ENCODE assay signal across 21 cellular contexts in genomic region chr16:10332301-10332700, GRCh38. TPM values are rescaled to one million over a fixed set of nuclear protein-coding genes. Genes with fewer than 3 reads are reported as not detected.
DNase-seq lines count a peak whose midpoint lies in the region; ATAC-seq and TF ChIP-seq lines count a peak whose summit lies in the region.
"Had no signal": no experiment of that assay in that cellular context is flagged by ENCODE, and none has a peak within 500 bp of the region (broad histone marks: within the 10 kb centered on the region; RNA-seq: fewer than 3 reads in every experiment).

No MANE protein-coding gene starts in this region.

- H3K9me3 Mint-ChIP-seq in activated naive CD8-positive, alpha-beta T cell (ENCODE audit: low read depth): peaks cover 3% of the 10 kb centered on the region
- H3K9me3 Mint-ChIP-seq in activated naive CD8-positive, alpha-beta T cell treated with anti-CD3 and anti-CD28 coated beads for 36 hours: peaks cover 9% of the 10 kb centered on the region
- H3K9me3 Mint-ChIP-seq in activated B cell treated with CpG ODN at 0.5 μM for 24 hours: no peaks in the 10 kb centered on the region
- H3K9me3 Mint-ChIP-seq in stimulated activated effector memory CD8-positive, alpha-beta T cell treated with anti-CD3 and anti-CD28 coated beads, Interleukin-12 subunit alpha, Interleukin-12 subunit beta, amount 100 ng/mL, for 72 hours: peaks cover 4% of the 10 kb centered on the region
- H3K9me3 Mint-ChIP-seq: type B pancreatic cell had no signal

- intact Hi-C loops in activated B cell treated with CpG ODN at 0.5 μM for 24 hours (cut with micrococcal nuclease) (no loop called here), right cardiac atrium (cut with DNase I) (no loop called here), thyroid gland (cut with DNase I) (no loop called here)

- H3K27ac ChIP-seq in right cardiac atrium (ENCODE audit: low read length): no peak overlapping the region
- H3K27ac ChIP-seq in thyroid gland: no peak overlapping the region
- H3K27ac ChIP-seq: brain microvascular endothelial cell, C4-2B had no signal

- no peaks in the 10 kb centered on the region for H3K27me3 ChIP-seq in right cardiac atrium (ENCODE audit: control insufficient read depth, insufficient read depth)
- H3K27me3 ChIP-seq in HAP-1 (ENCODE audit: low read depth): no peaks in the 10 kb centered on the region
- no peaks in the 10 kb centered on the region for H3K27me3 ChIP-seq in thyroid gland
- H3K27me3 ChIP-seq: brain microvascular endothelial cell had no signal

- no peak overlapping the region for H3K4me3 Mint-ChIP-seq in activated naive CD8-positive, alpha-beta T cell
- H3K4me3 Mint-ChIP-seq in activated naive CD8-positive, alpha-beta T cell treated with anti-CD3 and anti-CD28 coated beads for 36 hours: no peak overlapping the region
- no peak overlapping the region for H3K4me3 Mint-ChIP-seq in activated B cell treated with CpG ODN at 0.5 μM for 24 hours
- H3K4me3 Mint-ChIP-seq in stimulated activated effector memory CD8-positive, alpha-beta T cell treated with anti-CD3 and anti-CD28 coated beads, Interleukin-12 subunit alpha, Interleukin-12 subunit beta, amount 100 ng/mL, for 72 hours: peak overlapping the region; percentile 29
- H3K4me3 Mint-ChIP-seq: activated naive CD4-positive, alpha-beta T cell treated with anti-CD3 and anti-CD28 coated beads for 36 hours; stimulated activated naive B cell treated with anti-CD40 and anti-IgM and Interleukin-4, amounts not matched to agents 10 μg/mL and 1 μg/mL and 100 μg/mL, for 72 hours; type B pancreatic cell had no signal

- DNase-seq in activated naive CD8-positive, alpha-beta T cell treated with anti-CD3 and anti-CD28 coated beads for 36 hours: no peak
- DNase-seq in activated B cell treated with CpG ODN at 0.5 μM for 24 hours (no peak), right cardiac atrium (no peak), HAP-1 (ENCODE audit: low spot score in 2 of 2) (no peak), thyroid gland (no peak), occipital lobe (lab: John Stamatoyannopoulos, UW) (no peak)
- no peak for DNase-seq in stimulated activated effector memory CD8-positive, alpha-beta T cell treated with anti-CD3 and anti-CD28 coated beads, Interleukin-12 subunit alpha, Interleukin-12 subunit beta, amount 100 ng/mL, for 72 hours (ENCODE audit: low spot score in 2 of 2)
- DNase-seq: 8988T; activated CD4-positive, alpha-beta T cell treated with anti-CD3 and anti-CD28 coated beads for 48 hours; activated naive CD4-positive, alpha-beta T cell treated with anti-CD3 and anti-CD28 coated beads for 36 hours; brain microvascular endothelial cell; head of caudate nucleus; Kasumi-1; NCI-H1436 treated with DMSO at 0.1 percent for 48 hours; SHP77; small intestine; stimulated activated naive B cell treated with anti-CD40 and anti-IgM and Interleukin-4, amounts not matched to agents 10 μg/mL and 1 μg/mL and 100 μg/mL, for 72 hours; T1000 had no signal

- no peak for TF ChIP-seq POLR2A in thyroid gland (IDR thresholded peaks at IDR 0.05)

- H3K36me3 ChIP-seq in HAP-1 (replicated peaks) (no peaks in the 10 kb centered on the region), thyroid gland (no peaks in the 10 kb centered on the region)
- H3K36me3 ChIP-seq: brain microvascular endothelial cell had no signal

- TF ChIP-seq CTCF in activated B cell treated with CpG ODN at 0.5 μM for 24 hours (IDR thresholded peaks at IDR 0.05): no peak
- TF ChIP-seq CTCF in thyroid gland (IDR thresholded peaks at IDR 0.05): no peak

- POLR2A ChIA-PET in activated B cell treated with CpG ODN at 0.5 μM for 24 hours (lab: Charles Lee): no interaction called here

- H3K27me3 Mint-ChIP-seq in activated naive CD8-positive, alpha-beta T cell: no peaks in the 10 kb centered on the region
- no peaks in the 10 kb centered on the region for H3K27me3 Mint-ChIP-seq in activated naive CD8-positive, alpha-beta T cell treated with anti-CD3 and anti-CD28 coated beads for 36 hours
- H3K27me3 Mint-ChIP-seq in activated B cell treated with CpG ODN at 0.5 μM for 24 hours: no peaks in the 10 kb centered on the region
- H3K27me3 Mint-ChIP-seq: stimulated activated naive B cell treated with anti-CD40 and anti-IgM and Interleukin-4, amounts not matched to agents 10 μg/mL and 1 μg/mL and 100 μg/mL, for 72 hours; type B pancreatic cell had no signal

- CTCF ChIA-PET in activated B cell treated with CpG ODN at 0.5 μM for 24 hours (lab: Charles Lee): no interaction called here

- in situ Hi-C loops in HAP-1 (cut with MboI; ENCODE audit: low sequenced_read_pairs): no loop called here

- peaks cover 47% of the 10 kb centered on the region for H3K4me1 Mint-ChIP-seq in activated naive CD8-positive, alpha-beta T cell (ENCODE audit: low read depth)
- H3K4me1 Mint-ChIP-seq in activated naive CD8-positive, alpha-beta T cell treated with anti-CD3 and anti-CD28 coated beads for 36 hours: peaks cover 31% of the 10 kb centered on the region
- H3K4me1 Mint-ChIP-seq in activated B cell treated with CpG ODN at 0.5 μM for 24 hours: peaks cover 40% of the 10 kb centered on the region
- H3K4me1 Mint-ChIP-seq in stimulated activated effector memory CD8-positive, alpha-beta T cell treated with anti-CD3 and anti-CD28 coated beads, Interleukin-12 subunit alpha, Interleukin-12 subunit beta, amount 100 ng/mL, for 72 hours: peaks cover 42% of the 10 kb centered on the region

- peak overlapping the region; percentile 28 for H3K27ac Mint-ChIP-seq in activated naive CD8-positive, alpha-beta T cell
- H3K27ac Mint-ChIP-seq in activated naive CD8-positive, alpha-beta T cell treated with anti-CD3 and anti-CD28 coated beads for 36 hours: no peak overlapping the region
- peak overlapping the region; percentile 46 for H3K27ac Mint-ChIP-seq in activated B cell treated with CpG ODN at 0.5 μM for 24 hours
- peak overlapping the region; percentile 58 for H3K27ac Mint-ChIP-seq in stimulated activated effector memory CD8-positive, alpha-beta T cell treated with anti-CD3 and anti-CD28 coated beads, Interleukin-12 subunit alpha, Interleukin-12 subunit beta, amount 100 ng/mL, for 72 hours
- H3K27ac Mint-ChIP-seq: activated naive CD4-positive, alpha-beta T cell treated with anti-CD3 and anti-CD28 coated beads for 36 hours; type B pancreatic cell had no signal

- H3K9me3 ChIP-seq in right cardiac atrium (ENCODE audit: control insufficient read depth, low read length) (no peaks in the 10 kb centered on the region), HAP-1 (no peaks in the 10 kb centered on the region), thyroid gland (no peaks in the 10 kb centered on the region)

- H3K36me3 Mint-ChIP-seq in activated naive CD8-positive, alpha-beta T cell: peaks cover 10% of the 10 kb centered on the region
- H3K36me3 Mint-ChIP-seq in activated naive CD8-positive, alpha-beta T cell treated with anti-CD3 and anti-CD28 coated beads for 36 hours: peaks cover 16% of the 10 kb centered on the region
- peaks cover 4% of the 10 kb centered on the region for H3K36me3 Mint-ChIP-seq in activated B cell treated with CpG ODN at 0.5 μM for 24 hours (ENCODE audit: low read depth)
- no peaks in the 10 kb centered on the region for H3K36me3 Mint-ChIP-seq in stimulated activated effector memory CD8-positive, alpha-beta T cell treated with anti-CD3 and anti-CD28 coated beads, Interleukin-12 subunit alpha, Interleukin-12 subunit beta, amount 100 ng/mL, for 72 hours
- H3K36me3 Mint-ChIP-seq: type B pancreatic cell had no signal

- H3K4me1 ChIP-seq in right cardiac atrium (ENCODE audit: control insufficient read depth, insufficient read depth, low read length) (peaks cover 2% of the 10 kb centered on the region), HAP-1 (no peaks in the 10 kb centered on the region), thyroid gland (peaks cover 0 to 16% of the 10 kb centered on the region in 2 donors)

- ATAC-seq in activated B cell treated with CpG ODN at 0.5 μM for 24 hours (ENCODE audit: low read depth): no peak
- peak; percentile 13 to 71 for ATAC-seq in right cardiac atrium
- ATAC-seq in stimulated activated effector memory CD8-positive, alpha-beta T cell treated with anti-CD3 and anti-CD28 coated beads, Interleukin-12 subunit alpha, Interleukin-12 subunit beta, amount 100 ng/mL, for 72 hours: no peak
- ATAC-seq: stimulated activated naive B cell treated with anti-CD40 and anti-IgM and Interleukin-4, amounts not matched to agents 10 μg/mL and 1 μg/mL and 100 μg/mL, for 72 hours had no signal

- H3K4me3 ChIP-seq in right cardiac atrium (ENCODE audit: low read length) (no peak overlapping the region), HAP-1 (no peak overlapping the region), thyroid gland (replicated peaks in 1 of 3) (no peak overlapping the region)

RNA-seq across cellular contexts. Expression of gene ATF7IP2, which starts 53.6 kb away (rescaled TPM):
- total RNA-seq in activated naive CD8-positive, alpha-beta T cell treated with anti-CD3 and anti-CD28 coated beads for 36 hours: 10 to 100 TPM; 19.4 to 20.3 TPM
- total RNA-seq in activated B cell treated with CpG ODN at 0.5 μM for 24 hours (48.6 and 55.9 TPM in 2 replicates), right cardiac atrium (10 to 100 TPM; 27.3 to 36.9 (median 29.2) TPM), thyroid gland (10 to 100 TPM; 15.5 to 32.8 (median 28.3) TPM), occipital lobe (14.8 TPM)
- 43.2 TPM for polyA plus RNA-seq in right cardiac atrium

Comparison
In these comparisons a context has a peak if more than half of its experiments do, and no peak if none do; other contexts are left out.
1. ATAC-seq: peak in right cardiac atrium (2 of 2); none in activated B cell treated with CpG ODN at 0.5 μM for 24 hours (single experiment) and stimulated activated effector memory CD8-positive, alpha-beta T cell treated with anti-CD3 and anti-CD28 coated beads, Interleukin-12 subunit alpha, Interleukin-12 subunit beta, amount 100 ng/mL, for 72 hours (single experiment).